Comparison of ENCODE assay signal across 19 cellular contexts in genomic region chr4:185481390-185481789, GRCh38. TPM values are rescaled to one million over a fixed set of nuclear protein-coding genes. Genes with fewer than 3 reads are reported as not detected.
DNase-seq lines count a peak whose midpoint lies in the region; ATAC-seq, FAIRE-seq and TF ChIP-seq lines count a peak whose summit lies in the region.
"Had no signal": no experiment of that assay in that cellular context is flagged by ENCODE, and none has a peak within 500 bp of the region (broad histone marks: within the 10 kb centered on the region; RNA-seq: fewer than 3 reads in every experiment).

No MANE protein-coding gene starts in this region.

- H3K27me3 ChIP-seq in SU-DHL-6 (ENCODE audit: low read length) (no peaks in the 10 kb centered on the region), psoas muscle (ENCODE audit: insufficient read depth in 3 of 3, low read length in 2 of 3) (no peaks in the 10 kb centered on the region), PC-3 (ENCODE audit: low read length) (peaks cover 16% of the 10 kb centered on the region)

- POLR2A ChIA-PET in PC-3 (lab: Charles Lee; ENCODE audit: unreplicated experiment) = no interaction called here
- POLR2A ChIA-PET in HEK293T (lab: Yijun Ruan, JAX) = interaction anchor here (1.1 kb wide), 1 partner anchor 56 kb away, joined by 4 read pairs; no protein-coding TSS in a partner anchor

- peaks cover 58% of the 10 kb centered on the region for H3K79me2 ChIP-seq in SU-DHL-6 (ENCODE audit: insufficient read depth, low read length)
- no peaks in the 10 kb centered on the region for H3K79me2 ChIP-seq in PC-3 (ENCODE audit: low read length)

- no TSS peak for BruUV-seq in PC-3 (replicated peaks; lab: Mats Ljungman, UMichigan)

- peak overlapping the region; percentile 93 for H3K9ac ChIP-seq in SU-DHL-6 (ENCODE audit: low read length)
- no peak overlapping the region for H3K9ac ChIP-seq in PC-3 (ENCODE audit: low read length)

- FAIRE-seq in GM12892 (lab: Jason Lieb, UNC) = peak; percentile 78
- FAIRE-seq: A549, H1, HepG2, HTR-8/SVneo had no signal

- H3K4me1 ChIP-seq in psoas muscle = peaks cover 30% of the 10 kb centered on the region
- H3K4me1 ChIP-seq in PC-3 (ENCODE audit: insufficient read depth, low read length) = no peaks in the 10 kb centered on the region
- H3K4me1 ChIP-seq: A549, Caco-2, HAP-1 had no signal

- H4K20me1 ChIP-seq in SU-DHL-6 (ENCODE audit: low read depth, low read length) (no peaks in the 10 kb centered on the region), PC-3 (ENCODE audit: low read length) (no peaks in the 10 kb centered on the region)

- peak; percentile 14 for DNase-seq in Ammon's horn (ENCODE audit: low spot score)
- DNase-seq in GM12892 (ENCODE audit: insufficient read length) = no peak
- DNase-seq in psoas muscle = no peak
- no peak for DNase-seq in PC-3
- no peak for DNase-seq in HEK293T (ENCODE audit: extremely low spot score)
- DNase-seq in NCI-H1930 (lab: John Stamatoyannopoulos, UW) = no peak
- DNase-seq: Caco-2; CD8-positive, alpha-beta memory T cell; DND-41; GDM1; HFFc6 had no signal

- peak overlapping the region; percentile 98 for H3K4me2 ChIP-seq in SU-DHL-6 (ENCODE audit: low read depth, low read length, poor library complexity, severe bottlenecking)
- H3K4me2 ChIP-seq in PC-3 (ENCODE audit: low read length) = no peak overlapping the region
- H3K4me2 ChIP-seq: A549 had no signal

- WGBS in psoas muscle, 3 donors = 24 to 65% (median 29%) methylated on average over 3 of the region's 3 CpGs

- CTCF ChIA-PET in PC-3 (lab: Charles Lee) = no interaction called here
- CTCF ChIA-PET in HEK293T (lab: Yijun Ruan, JAX) = interaction anchor here (0.6 kb wide), 1 partner anchor 117 kb away, joined by 3 read pairs; no protein-coding TSS in a partner anchor

- intact Hi-C loops in psoas muscle (cut with DNase I) (no loop called here), PC-3 (cut with micrococcal nuclease) (no loop called here)

- H3K9me2 ChIP-seq in SU-DHL-6 (replicated peaks; ENCODE audit: insufficient read depth, low read length) = no peaks in the 10 kb centered on the region
- H3K9me2 ChIP-seq in PC-3 (replicated peaks; ENCODE audit: low read length) = no peaks in the 10 kb centered on the region

- peak overlapping the region; percentile 99 for H3K27ac ChIP-seq in SU-DHL-6 (ENCODE audit: low read depth, low read length)
- peak overlapping the region; percentile 83 for H3K27ac ChIP-seq in psoas muscle
- no peak overlapping the region for H3K27ac ChIP-seq in PC-3 (ENCODE audit: low read length)
- H3K27ac ChIP-seq: A549 had no signal

- TF ChIP-seq CTCF in SU-DHL-6 (IDR thresholded peaks at IDR 0.05; ENCODE audit: insufficient read depth, low read length, poor library complexity, severe bottlenecking) (no peak), psoas muscle (IDR thresholded peaks at IDR 0.05) (no peak), PC-3 (conservative IDR thresholded peaks at IDR 0.05; ENCODE audit: low read depth, low read length) (no peak)

- H3K36me3 ChIP-seq in SU-DHL-6 (ENCODE audit: low read length) (peaks cover 11% of the 10 kb centered on the region), psoas muscle (ENCODE audit: insufficient read depth in 1 of 2, low read depth in 1 of 2) (no peaks in the 10 kb centered on the region), PC-3 (ENCODE audit: low read depth, low read length) (no peaks in the 10 kb centered on the region)
- H3K36me3 ChIP-seq: HAP-1 had no signal

- H3F3A ChIP-seq in SU-DHL-6 (ENCODE audit: insufficient read depth) = peaks cover 65% of the 10 kb centered on the region
- no peaks in the 10 kb centered on the region for H3F3A ChIP-seq in PC-3 (ENCODE audit: low read length, unreplicated experiment)

- peak in 2 of 4 donors; percentile 17 to 21 for ATAC-seq in psoas muscle
- no peak for ATAC-seq in PC-3
- ATAC-seq: A549, HepG2 had no signal

- H3K4me3 ChIP-seq in SU-DHL-6 (ENCODE audit: insufficient read depth, low read length, poor library complexity, severe bottlenecking) = peak overlapping the region; percentile 61
- H3K4me3 ChIP-seq in psoas muscle = peak overlapping the region; percentile 50
- H3K4me3 ChIP-seq in PC-3 (ENCODE audit: low read length) = no peak overlapping the region
- H3K4me3 ChIP-seq: A549, HAP-1 had no signal

- TF ChIP-seq POLR2A in GM12892 (IDR thresholded peaks at IDR 0.05; ENCODE audit: low read depth, low read length) = no peak

- no peak overlapping the region for H2AFZ ChIP-seq in SU-DHL-6 (ENCODE audit: low read depth, low read length, severe bottlenecking)
- H2AFZ ChIP-seq in PC-3 (ENCODE audit: low read length) = no peak overlapping the region

- H3K9me3 ChIP-seq in SU-DHL-6 (ENCODE audit: insufficient read depth, low read length) (no peaks in the 10 kb centered on the region), psoas muscle (no peaks in the 10 kb centered on the region), PC-3 (ENCODE audit: low read length) (no peaks in the 10 kb centered on the region)
- H3K9me3 ChIP-seq: A549, Caco-2, HAP-1 had no signal

TF ChIP-seq in HEK293T, 16 proteins besides CTCF, POLR2A, EP300 and RAD21:
- TF ChIP-seq ARNT (IDR thresholded peaks at IDR 0.05) = no peak
- TF ChIP-seq FOXA1 (IDR thresholded peaks at IDR 0.05) = no peak
- no peak for TF ChIP-seq HDGF (IDR thresholded peaks at IDR 0.05; ENCODE audit: borderline replicate concordance)
- TF ChIP-seq SUZ12 (IDR thresholded peaks at IDR 0.05) = no peak
- TF ChIP-seq ELF4 (IDR thresholded peaks at IDR 0.05) = no peak
- no peak for TF ChIP-seq FOXK2 (IDR thresholded peaks at IDR 0.05)
- no peak for TF ChIP-seq SP1 (IDR thresholded peaks at IDR 0.05)
- TF ChIP-seq BHLHE40 (IDR thresholded peaks at IDR 0.05; ENCODE audit: borderline replicate concordance) = no peak
- no peak for TF ChIP-seq FOXM1 (IDR thresholded peaks at IDR 0.05; ENCODE audit: borderline replicate concordance)
- no peak for TF ChIP-seq NFRKB (IDR thresholded peaks at IDR 0.05)
- no peak for TF ChIP-seq ZNF384 (IDR thresholded peaks at IDR 0.05)
- no peak for TF ChIP-seq L3MBTL2 (conservative IDR thresholded peaks at IDR 0.05)
- no peak for TF ChIP-seq LEF1 (IDR thresholded peaks at IDR 0.05; ENCODE audit: borderline replicate concordance)
- no peak for TF ChIP-seq TARDBP (IDR thresholded peaks at IDR 0.05)
- TF ChIP-seq PKNOX1 (IDR thresholded peaks at IDR 0.05) = no peak
- TF ChIP-seq CTBP1 (IDR thresholded peaks at IDR 0.05; ENCODE audit: borderline replicate concordance) = no peak

RNA-seq across cellular contexts. Expression of gene CCDC110, which starts 9.9 kb away (rescaled TPM):
- polyA plus RNA-seq in GM12892 (2012; ENCODE audit: missing spikeins) = 2.8 TPM
- 1 to 10 TPM in 2 of 4 donors, under 1 TPM in 2; 0.54 to 7.0 (median 3.2) TPM for total RNA-seq in psoas muscle
- 1 to 10 TPM in 1 of 3 donors, under 1 TPM in 2; 0.07 to 5.9 (median 0.65) TPM for polyA plus RNA-seq in psoas muscle
- total RNA-seq in PC-3 (2014; rRNA removed) = 0.62 TPM in 1 of 2 replicates, not detected in the other
- total RNA-seq: Caco-2; CD8-positive, alpha-beta memory T cell; HepG2; HFFc6 had no signal
- polyA plus RNA-seq: BJ; CD14-positive monocyte; CD8-positive, alpha-beta memory T cell; HepG2 had no signal

RNA-seq across cellular contexts. Expression of gene PDLIM3, which starts 53.9 kb away (rescaled TPM):
- 0.87 TPM for polyA plus RNA-seq in GM12892 (2012; ENCODE audit: missing spikeins)
- total RNA-seq in psoas muscle = 1,000 to 10,000 TPM; 2,718 to 5,341 (median 3,828) TPM
- polyA plus RNA-seq in psoas muscle = 1,000 to 10,000 TPM in 2 of 3 donors, 100 to 1,000 TPM in 1; 703 to 2,553 (median 1,460) TPM
- total RNA-seq in PC-3 (2014; rRNA removed) = 0.47 TPM in 1 of 2 replicates, not detected in the other
- total RNA-seq: CD8-positive, alpha-beta memory T cell; HFFc6 had no signal
- polyA plus RNA-seq: CD14-positive monocyte; CD8-positive, alpha-beta memory T cell had no signal

RNA-seq across cellular contexts. Expression of gene UFSP2, which starts 55.6 kb away (rescaled TPM):
- 22.8 TPM for polyA plus RNA-seq in GM12892 (2012; ENCODE audit: missing spikeins)
- total RNA-seq in psoas muscle = 10 to 100 TPM; 32.1 to 45.5 (median 41.4) TPM
- polyA plus RNA-seq in psoas muscle = 10 to 100 TPM; 22.5 to 33.8 (median 31.4) TPM
- total RNA-seq in PC-3 (2014; rRNA removed) = 24.6 and 27.0 TPM in 2 replicates

Comparison
In these comparisons a context has a peak if more than half of its experiments do, and no peak if none do; other contexts are left out.
1. RNA of gene PDLIM3, which starts 53.9 kb away (total RNA-seq): 2,718 to 5,341 TPM in psoas muscle; 0.47 TPM in PC-3; every median in the first group is over 1,000 times any median in the second.